32 cellular contexts compared by ENCODE assay signal in genomic region chr12:52201520-52201839, GRCh38. TPM values are rescaled to one million over a fixed set of nuclear protein-coding genes. Genes with fewer than 3 reads are reported as not detected.
DNase-seq lines count a peak whose midpoint lies in the region; ATAC-seq and TF ChIP-seq lines count a peak whose summit lies in the region.
"Had no signal": no experiment of that assay in that cellular context is flagged by ENCODE, and none has a peak within 500 bp of the region (broad histone marks: within the 10 kb centered on the region; RNA-seq: fewer than 3 reads in every experiment).

No MANE protein-coding gene starts in this region.

- H3K9me3 ChIP-seq in BE2C (no peaks in the 10 kb centered on the region), gastrocnemius medialis (no peaks in the 10 kb centered on the region), smooth muscle cell (replicated peaks; ENCODE audit: low read depth) (no peaks in the 10 kb centered on the region)
- H3K9me3 ChIP-seq: body of pancreas, Caco-2, ovary, upper lobe of left lung had no signal

- H3K79me2 ChIP-seq in smooth muscle cell (ENCODE audit: low read depth) = no peaks in the 10 kb centered on the region

- no peak overlapping the region for H3K4me3 ChIP-seq in BE2C (ENCODE audit: low read depth, low read length)
- no peak overlapping the region for H3K4me3 ChIP-seq in HL-60 (replicated peaks; ENCODE audit: insufficient read depth, low read length)
- H3K4me3 ChIP-seq in gastrocnemius medialis = no peak overlapping the region
- H3K4me3 ChIP-seq in smooth muscle cell = no peak overlapping the region
- H3K4me3 ChIP-seq: body of pancreas, ovary, PC-9, skin epidermis, upper lobe of left lung had no signal

- no peak for TF ChIP-seq POLR2A in gastrocnemius medialis (IDR thresholded peaks at IDR 0.05)

- no peak overlapping the region for H3K4me3 Mint-ChIP-seq in chondrocyte (ENCODE audit: unreplicated experiment)
- peak overlapping the region; percentile 50 to 66 (median 51) for H3K4me3 Mint-ChIP-seq in nephron
- no peak overlapping the region for H3K4me3 Mint-ChIP-seq in activated naive CD4-positive, alpha-beta T cell treated with anti-CD3 and anti-CD28 coated beads for 36 hours
- H3K4me3 Mint-ChIP-seq: activated CD4-positive, alpha-beta T cell treated with anti-CD3 and anti-CD28 coated beads, Interleukin-2, amount 10 ng/mL, durations not matched to agents 7 days and 5 days; activated T-cell treated with anti-CD3 and anti-CD28 coated beads, Interleukin-2, amount 50 U/mL, for 4 hours; memory B cell had no signal

- peaks cover 59% of the 10 kb centered on the region for H3K4me1 ChIP-seq in BE2C
- H3K4me1 ChIP-seq in gastrocnemius medialis = peaks cover 16 to 20% of the 10 kb centered on the region in 2 donors
- peaks cover 21% of the 10 kb centered on the region for H3K4me1 ChIP-seq in smooth muscle cell (ENCODE audit: low read depth)

- no peak overlapping the region for H3K4me2 ChIP-seq in smooth muscle cell
- H3K4me2 ChIP-seq: PC-9 had no signal

- H3K36me3 ChIP-seq in BE2C (no peaks in the 10 kb centered on the region), gastrocnemius medialis (no peaks in the 10 kb centered on the region), smooth muscle cell (ENCODE audit: low read depth) (no peaks in the 10 kb centered on the region)
- H3K36me3 ChIP-seq: ovary, upper lobe of left lung had no signal

- CTCF ChIA-PET in activated naive CD4-positive, alpha-beta T cell treated with anti-CD3 and anti-CD28 coated beads for 36 hours (lab: Charles Lee) = interaction anchor here (1.2 to 2.0 kb wide), 2 partner anchors 78 to 176 kb away, joined by 3 to 5 read pairs; no protein-coding TSS in a partner anchor

- H3K27ac Mint-ChIP-seq in chondrocyte (ENCODE audit: unreplicated experiment) = peak overlapping the region; percentile 36
- H3K27ac Mint-ChIP-seq in nephron = peak overlapping the region; percentile 89 to 93 (median 93)
- H3K27ac Mint-ChIP-seq in activated naive CD4-positive, alpha-beta T cell treated with anti-CD3 and anti-CD28 coated beads for 36 hours = no peak overlapping the region
- H3K27ac Mint-ChIP-seq: activated CD4-positive, alpha-beta T cell treated with anti-CD3 and anti-CD28 coated beads, Interleukin-2, amount 10 ng/mL, durations not matched to agents 7 days and 5 days; memory B cell; naive B cell had no signal

- H3K27ac ChIP-seq in HL-60 (replicated peaks) = peak overlapping the region; percentile 79; the same call in 1 of the 2 replicates
- no peak overlapping the region for H3K27ac ChIP-seq in gastrocnemius medialis
- no peak overlapping the region for H3K27ac ChIP-seq in smooth muscle cell (ENCODE audit: low read depth)
- H3K27ac ChIP-seq: body of pancreas, ovary, PC-9 had no signal

- no peak for TF ChIP-seq CTCF in BE2C (IDR thresholded peaks at IDR 0.05; ENCODE audit: low read depth, low read length)
- no peak for TF ChIP-seq CTCF in HL-60 (IDR thresholded peaks at IDR 0.05; ENCODE audit: insufficient read depth, low read length)
- no peak for TF ChIP-seq CTCF in chondrocyte (IDR thresholded peaks at IDR 0.05)
- TF ChIP-seq CTCF in nephron (IDR thresholded peaks at IDR 0.05; ENCODE audit: unreplicated experiment in 3 of 3) = no peak
- no peak for TF ChIP-seq CTCF in gastrocnemius medialis (IDR thresholded peaks at IDR 0.05 in 4 of 5, conservative IDR thresholded peaks at IDR 0.05 in 1 of 5)
- TF ChIP-seq CTCF in smooth muscle cell (IDR thresholded peaks at IDR 0.05; ENCODE audit: borderline replicate concordance, insufficient read depth, poor library complexity, severe bottlenecking) = no peak

- H2AFZ ChIP-seq in smooth muscle cell (ENCODE audit: low read depth) = no peak overlapping the region
- H2AFZ ChIP-seq: PC-9 had no signal

- intact Hi-C loops in gastrocnemius medialis (cut with DNase I; ENCODE audit: low total_unique reads) = no loop called here
- intact Hi-C loops in activated naive CD4-positive, alpha-beta T cell treated with anti-CD3 and anti-CD28 coated beads for 36 hours (cut with micrococcal nuclease) = no loop called here

- H4K20me1 ChIP-seq in smooth muscle cell (ENCODE audit: low read depth) = no peaks in the 10 kb centered on the region

- in situ Hi-C loops in gastrocnemius medialis (cut with MboI; ENCODE audit: low sequenced_read_pairs in 4 of 4) = no loop called here

- 22% methylated on average over 2 of the region's 2 CpGs for WGBS in smooth muscle cell (ENCODE audit: low lambda C conversion rate)

- H3K36me3 Mint-ChIP-seq in chondrocyte (ENCODE audit: low read depth) (no peaks in the 10 kb centered on the region), nephron (ENCODE audit: low read depth) (no peaks in the 10 kb centered on the region)
- no peaks in the 10 kb centered on the region for H3K36me3 Mint-ChIP-seq in activated naive CD4-positive, alpha-beta T cell treated with anti-CD3 and anti-CD28 coated beads for 36 hours (ENCODE audit: low read depth)
- H3K36me3 Mint-ChIP-seq: memory B cell, naive B cell had no signal

- no peaks in the 10 kb centered on the region for H3K27me3 ChIP-seq in BE2C
- no peaks in the 10 kb centered on the region for H3K27me3 ChIP-seq in HL-60 (ENCODE audit: insufficient read depth, poor library complexity, severe bottlenecking)
- H3K27me3 ChIP-seq in gastrocnemius medialis = peaks cover 0 to 4% (median 0%) of the 10 kb centered on the region in 3 donors
- no peaks in the 10 kb centered on the region for H3K27me3 ChIP-seq in smooth muscle cell (ENCODE audit: low read depth)
- H3K27me3 ChIP-seq: body of pancreas, ovary, upper lobe of left lung had no signal

- H3K4me1 Mint-ChIP-seq in chondrocyte (ENCODE audit: low read depth) (peaks cover 61% of the 10 kb centered on the region), nephron (peaks cover 74% of the 10 kb centered on the region)
- H3K4me1 Mint-ChIP-seq in activated naive CD4-positive, alpha-beta T cell treated with anti-CD3 and anti-CD28 coated beads for 36 hours (ENCODE audit: low read depth) = peaks cover 6% of the 10 kb centered on the region
- H3K4me1 Mint-ChIP-seq: activated CD4-positive, alpha-beta T cell treated with anti-CD3 and anti-CD28 coated beads, Interleukin-2, amount 10 ng/mL, durations not matched to agents 7 days and 5 days had no signal

- H3K27me3 Mint-ChIP-seq in chondrocyte (ENCODE audit: low read depth) = no peaks in the 10 kb centered on the region
- peaks cover 20% of the 10 kb centered on the region for H3K27me3 Mint-ChIP-seq in nephron (ENCODE audit: low read depth)
- H3K27me3 Mint-ChIP-seq in activated naive CD4-positive, alpha-beta T cell treated with anti-CD3 and anti-CD28 coated beads for 36 hours (ENCODE audit: low read depth) = peaks cover 7% of the 10 kb centered on the region

- H3K9me3 Mint-ChIP-seq in chondrocyte (ENCODE audit: low read depth) = no peaks in the 10 kb centered on the region
- no peaks in the 10 kb centered on the region for H3K9me3 Mint-ChIP-seq in nephron
- H3K9me3 Mint-ChIP-seq in activated naive CD4-positive, alpha-beta T cell treated with anti-CD3 and anti-CD28 coated beads for 36 hours = no peaks in the 10 kb centered on the region
- H3K9me3 Mint-ChIP-seq: activated CD4-positive, alpha-beta T cell treated with anti-CD3 and anti-CD28 coated beads, Interleukin-2, amount 10 ng/mL, durations not matched to agents 7 days and 5 days; activated T-cell treated with anti-CD3 and anti-CD28 coated beads, Interleukin-2, amount 50 U/mL, for 4 hours; memory B cell; naive B cell had no signal

- peak; percentile 0 for DNase-seq in BE2C
- DNase-seq in HL-60 (ENCODE audit: low read depth in 1 of 2, low spot score in 1 of 2) = no peak
- peak; percentile 22 for DNase-seq in chondrocyte (ENCODE audit: low spot score)
- DNase-seq in dedifferentiated amniotic fluid mesenchymal stem cell (ENCODE audit: extremely low spot score) = no peak
- no peak for DNase-seq in gastrocnemius medialis
- DNase-seq in smooth muscle cell (lab: John Stamatoyannopoulos, UW; ENCODE audit: unreplicated experiment) = no peak
- no peak for DNase-seq in activated naive CD4-positive, alpha-beta T cell treated with anti-CD3 and anti-CD28 coated beads for 36 hours
- DNase-seq: ACHN; activated CD4-positive, alpha-beta T cell treated with anti-CD3 and anti-CD28 coated beads, Interleukin-2, amount 10 ng/mL, durations not matched to agents 7 days and 5 days; activated gamma-delta T cell treated with Interleukin-2 at 50 U/mL for 16 hours; activated T-cell treated with anti-CD3 and anti-CD28 coated beads, Interleukin-2, amount 50 U/mL, for 4 hours; body of pancreas; C1 segment of cervical spinal cord; Caco-2; cerebellar nuclear complex; DMS79 treated with DMSO at 0.1 percent for 48 hours; erythroblast; head of caudate nucleus; MV-4-11; naive B cell; NCI-H510A; SHP77 treated with DMSO at 0.1 percent for 48 hours; stimulated activated CD4-positive, alpha-beta T cell treated with anti-CD3 and anti-CD28 coated beads, Interleukin-1b, Interleukin-23, amount 100 ng/mL, for 48 hours; SW 1271; T1000; upper lobe of left lung had no signal

- no peak for ATAC-seq in gastrocnemius medialis
- ATAC-seq: activated T-cell treated with anti-CD3 and anti-CD28 coated beads, Interleukin-2, amount 50 U/mL, for 4 hours; body of pancreas had no signal

- H3F3A ChIP-seq in smooth muscle cell (ENCODE audit: low read depth) = no peaks in the 10 kb centered on the region

- H3K9ac ChIP-seq in smooth muscle cell (ENCODE audit: low read depth) = no peak overlapping the region

RNA-seq across cellular contexts. Expression of gene KRT80, which starts 9.7 kb away (rescaled TPM):
- 0.52 TPM for polyA plus RNA-seq in BE2C (2012; ENCODE audit: insufficient read depth, insufficient read length, low read depth)
- 10.7 to 17.0 TPM (median 12.1 TPM) in 3 replicates for total RNA-seq in chondrocyte
- total RNA-seq in gastrocnemius medialis = under 1 TPM in 2 of 4 donors, not detected in 2; 0.13 to 0.26 TPM
- total RNA-seq in smooth muscle cell = 6.7 and 11.7 TPM in 2 replicates
- polyA plus RNA-seq in smooth muscle cell = 5.1 and 6.6 TPM in 2 replicates
- total RNA-seq in activated naive CD4-positive, alpha-beta T cell treated with anti-CD3 and anti-CD28 coated beads for 36 hours = not detected
- total RNA-seq: activated CD4-positive, alpha-beta T cell treated with anti-CD3 and anti-CD28 coated beads, Interleukin-2, amount 10 ng/mL, durations not matched to agents 7 days and 5 days; H7 had no signal

RNA-seq across cellular contexts. Expression of gene KRT7, which starts 31.6 kb away (rescaled TPM):
- polyA plus RNA-seq in BE2C (2012; ENCODE audit: insufficient read depth, insufficient read length, low read depth) = 1.7 TPM
- total RNA-seq in chondrocyte (187 to 277 TPM (median 266 TPM) in 3 replicates), gastrocnemius medialis (1 to 10 TPM in 3 of 4 donors, under 1 TPM in 1; 0.39 to 4.4 (median 1.2) TPM), smooth muscle cell (168 and 214 TPM in 2 replicates)
- polyA plus RNA-seq in smooth muscle cell = 190 and 744 TPM in 2 replicates
- total RNA-seq in activated naive CD4-positive, alpha-beta T cell treated with anti-CD3 and anti-CD28 coated beads for 36 hours = 1 to 10 TPM; 1.9 to 3.4 TPM

Comparison
In these comparisons a context has a peak if more than half of its experiments do, and no peak if none do; other contexts are left out.
1. DNase-seq: peak in BE2C (single experiment) and chondrocyte (single experiment); none in HL-60 (0 of 2), dedifferentiated amniotic fluid mesenchymal stem cell (single experiment), gastrocnemius medialis (0 of 2), smooth muscle cell (single experiment) and activated naive CD4-positive, alpha-beta T cell treated with anti-CD3 and anti-CD28 coated beads for 36 hours (single experiment).
2. H3K4me3 Mint-ChIP-seq: peak in nephron (3 of 3); none in chondrocyte (single experiment) and activated naive CD4-positive, alpha-beta T cell treated with anti-CD3 and anti-CD28 coated beads for 36 hours (single experiment).
3. RNA of gene KRT7, which starts 31.6 kb away (total RNA-seq): 187 to 277 TPM in chondrocyte and 168 to 214 TPM in smooth muscle cell; 1.9 to 3.4 TPM in activated naive CD4-positive, alpha-beta T cell treated with anti-CD3 and anti-CD28 coated beads for 36 hours and 0.39 to 4.4 TPM in gastrocnemius medialis; every median in the first group is over 10 times any median in the second.